9 cellular contexts compared by ENCODE assay signal in genomic region chr5:60161340-60161934, GRCh38.
A peak's percentile ranks its signal among the peaks of the same experiment; 100 is the strongest.
DNase-seq lines count a peak whose midpoint lies in the region; ATAC-seq and TF ChIP-seq lines count a peak whose summit lies in the region.
"Had no signal": no experiment of that assay in that cellular context is flagged by ENCODE, and none has a peak within 500 bp of the region (broad histone marks: within the 10 kb centered on the region; RNA-seq: fewer than 3 reads in every experiment).

No MANE protein-coding gene starts in this region.

- peak; percentile 53 for TF ChIP-seq CTCF in kidney epithelial cell (IDR thresholded peaks at IDR 0.05; ENCODE audit: insufficient read depth, low read length, poor library complexity, severe bottlenecking)
- TF ChIP-seq CTCF in esophagus squamous epithelium (IDR thresholded peaks at IDR 0.05) = peak in 1 of 6 experiments; percentile 40

- no peak for TF ChIP-seq POLR2A in esophagus squamous epithelium (IDR thresholded peaks at IDR 0.05)

- intact Hi-C loops in esophagus squamous epithelium (cut with DNase I) = no loop called here

- H3K4me3 ChIP-seq in kidney epithelial cell (ENCODE audit: low read depth, low read length) (no peak overlapping the region), esophagus squamous epithelium (no peak overlapping the region)

- no peak overlapping the region for H3K27ac ChIP-seq in esophagus squamous epithelium
- H3K27ac ChIP-seq: HL-60 had no signal

- no peaks in the 10 kb centered on the region for H3K9me3 ChIP-seq in esophagus squamous epithelium

- WGBS in esophagus squamous epithelium, 2 donors = 69 to 71% methylated on average over 3 of the region's 3 CpGs

- ATAC-seq in GM18861 (IDR thresholded peaks at IDR 0.05; ENCODE audit: unreplicated experiment) (peak; percentile 69), HG03439 (IDR thresholded peaks at IDR 0.05; ENCODE audit: unreplicated experiment) (peak; percentile 69)

- H3K27me3 ChIP-seq in kidney epithelial cell (ENCODE audit: control insufficient read depth, insufficient read depth, low read length) (no peaks in the 10 kb centered on the region), esophagus squamous epithelium (no peaks in the 10 kb centered on the region)

- DNase-seq in AML-193 (lab: John Stamatoyannopoulos, UW) (peak; percentile 23 to 32), SK-N-DZ (ENCODE audit: low spot score) (peak; percentile 6), kidney epithelial cell (ENCODE audit: low read depth) (no peak), esophagus squamous epithelium (lab: John Stamatoyannopoulos, UW) (no peak)
- DNase-seq in activated CD4-positive, alpha-beta T cell treated with anti-CD3 and anti-CD28 coated beads, Interleukin-2, amount 50 U/mL, for 4 hours = no peak
- DNase-seq in activated CD4-positive, CD25-positive, alpha-beta regulatory T cell treated with anti-CD3 and anti-CD28 coated beads, Interleukin-2, amount 50 U/mL, for 72 hours = no peak

- no peaks in the 10 kb centered on the region for H3K4me1 ChIP-seq in esophagus squamous epithelium

- H3K36me3 ChIP-seq in kidney epithelial cell (ENCODE audit: control insufficient read depth, insufficient read depth, low read length) (no peaks in the 10 kb centered on the region), esophagus squamous epithelium (no peaks in the 10 kb centered on the region)

Comparison
In these comparisons a context has a peak if more than half of its experiments do, and no peak if none do; other contexts are left out.
1. DNase-seq: peak in AML-193 (2 of 2) and SK-N-DZ (single experiment); none in kidney epithelial cell (single experiment), activated CD4-positive, alpha-beta T cell treated with anti-CD3 and anti-CD28 coated beads, Interleukin-2, amount 50 U/mL, for 4 hours (0 of 2), esophagus squamous epithelium (single experiment) and activated CD4-positive, CD25-positive, alpha-beta regulatory T cell treated with anti-CD3 and anti-CD28 coated beads, Interleukin-2, amount 50 U/mL, for 72 hours (single experiment).